Comparison of ENCODE assay signal across 1 cellular context in the genomic region with DNA sequence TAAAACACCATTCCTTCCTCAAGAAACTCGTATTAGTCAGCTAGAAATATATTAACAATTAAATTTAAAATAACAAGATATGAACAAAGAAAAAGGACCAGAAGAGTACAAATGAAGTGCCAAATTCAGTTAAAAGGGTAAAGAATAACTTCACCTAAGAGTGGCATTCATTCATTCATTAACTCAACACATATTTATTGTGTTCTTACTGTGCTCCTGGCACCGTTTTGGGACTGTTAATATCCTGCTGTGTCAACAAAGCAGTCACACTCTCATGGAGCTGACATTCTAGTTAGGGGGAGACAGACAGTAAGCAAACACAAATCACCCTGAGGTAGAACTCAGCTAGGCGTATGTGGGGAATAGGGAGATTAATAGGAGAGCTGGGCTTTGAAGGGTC.
TF ChIP-seq lines count a peak whose summit lies in the region.

No MANE protein-coding gene starts in this region.

TF ChIP-seq in H1, 55 proteins besides CTCF, POLR2A, EP300 and RAD21 (continued from another document):
- TF ChIP-seq ATF2 (IDR thresholded peaks at IDR 0.05; ENCODE audit: low read length), result no peak
- TF ChIP-seq, protein P1, sequence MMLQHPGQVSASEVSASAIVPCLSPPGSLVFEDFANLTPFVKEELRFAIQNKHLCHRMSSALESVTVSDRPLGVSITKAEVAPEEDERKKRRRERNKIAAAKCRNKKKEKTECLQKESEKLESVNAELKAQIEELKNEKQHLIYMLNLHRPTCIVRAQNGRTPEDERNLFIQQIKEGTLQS (IDR thresholded peaks at IDR 0.05; ENCODE audit: insufficient read depth, low read depth, low read length), result no peak
